1 cellular context compared by ENCODE assay signal in the genomic region with DNA sequence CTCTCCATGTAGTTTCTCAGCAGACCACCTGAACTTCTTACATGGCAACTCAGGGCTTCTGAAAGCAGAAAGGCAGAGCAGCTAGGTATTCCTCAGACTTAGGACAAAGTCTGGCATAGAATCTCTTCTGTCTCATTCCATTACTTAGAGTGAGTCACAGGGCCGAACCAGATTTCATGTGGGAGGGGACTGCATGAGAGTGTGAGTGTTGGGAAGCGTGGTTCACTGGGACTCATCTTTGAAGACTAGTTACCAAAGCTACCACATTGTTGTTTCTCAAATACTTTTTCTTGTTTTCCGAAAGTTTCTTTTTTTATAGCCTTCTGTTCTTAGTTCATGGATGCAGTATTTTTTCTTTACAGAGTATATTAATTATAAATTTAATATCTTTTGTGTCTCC.
TF ChIP-seq lines count a peak whose summit lies in the region.

No MANE protein-coding gene starts in this region.

TF ChIP-seq in GM23338, 12 proteins besides CTCF, POLR2A, EP300 and RAD21 (continued from another document):
- TF ChIP-seq, protein P1, sequence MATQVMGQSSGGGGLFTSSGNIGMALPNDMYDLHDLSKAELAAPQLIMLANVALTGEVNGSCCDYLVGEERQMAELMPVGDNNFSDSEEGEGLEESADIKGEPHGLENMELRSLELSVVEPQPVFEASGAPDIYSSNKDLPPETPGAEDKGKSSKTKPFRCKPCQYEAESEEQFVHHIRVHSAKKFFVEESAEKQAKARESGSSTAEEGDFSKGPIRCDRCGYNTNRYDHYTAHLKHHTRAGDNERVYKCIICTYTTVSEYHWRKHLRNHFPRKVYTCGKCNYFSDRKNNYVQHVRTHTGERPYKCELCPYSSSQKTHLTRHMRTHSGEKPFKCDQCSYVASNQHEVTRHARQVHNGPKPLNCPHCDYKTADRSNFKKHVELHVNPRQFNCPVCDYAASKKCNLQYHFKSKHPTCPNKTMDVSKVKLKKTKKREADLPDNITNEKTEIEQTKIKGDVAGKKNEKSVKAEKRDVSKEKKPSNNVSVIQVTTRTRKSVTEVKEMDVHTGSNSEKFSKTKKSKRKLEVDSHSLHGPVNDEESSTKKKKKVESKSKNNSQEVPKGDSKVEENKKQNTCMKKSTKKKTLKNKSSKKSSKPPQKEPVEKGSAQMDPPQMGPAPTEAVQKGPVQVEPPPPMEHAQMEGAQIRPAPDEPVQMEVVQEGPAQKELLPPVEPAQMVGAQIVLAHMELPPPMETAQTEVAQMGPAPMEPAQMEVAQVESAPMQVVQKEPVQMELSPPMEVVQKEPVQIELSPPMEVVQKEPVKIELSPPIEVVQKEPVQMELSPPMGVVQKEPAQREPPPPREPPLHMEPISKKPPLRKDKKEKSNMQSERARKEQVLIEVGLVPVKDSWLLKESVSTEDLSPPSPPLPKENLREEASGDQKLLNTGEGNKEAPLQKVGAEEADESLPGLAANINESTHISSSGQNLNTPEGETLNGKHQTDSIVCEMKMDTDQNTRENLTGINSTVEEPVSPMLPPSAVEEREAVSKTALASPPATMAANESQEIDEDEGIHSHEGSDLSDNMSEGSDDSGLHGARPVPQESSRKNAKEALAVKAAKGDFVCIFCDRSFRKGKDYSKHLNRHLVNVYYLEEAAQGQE (IDR thresholded peaks at IDR 0.05; ENCODE audit: unreplicated experiment), result no peak
- TF ChIP-seq STAT1 (IDR thresholded peaks at IDR 0.05; ENCODE audit: unreplicated experiment), result no peak
- no peak for TF ChIP-seq ZNF331 (CRISPR knock-in tag; IDR thresholded peaks at IDR 0.05; ENCODE audit: low read depth)
- TF ChIP-seq ZNF114 (CRISPR knock-in tag; IDR thresholded peaks at IDR 0.05), result no peak
- TF ChIP-seq NANOG (IDR thresholded peaks at IDR 0.05; ENCODE audit: borderline replicate concordance), result no peak
- no peak for TF ChIP-seq EZH2phosphoT487 (IDR thresholded peaks at IDR 0.05; ENCODE audit: unreplicated experiment)
- TF ChIP-seq JUNB (IDR thresholded peaks at IDR 0.05; ENCODE audit: unreplicated experiment), result no peak
TF ChIP-seq in GM23338: peak in this region for 0.
